In the genomic region with DNA sequence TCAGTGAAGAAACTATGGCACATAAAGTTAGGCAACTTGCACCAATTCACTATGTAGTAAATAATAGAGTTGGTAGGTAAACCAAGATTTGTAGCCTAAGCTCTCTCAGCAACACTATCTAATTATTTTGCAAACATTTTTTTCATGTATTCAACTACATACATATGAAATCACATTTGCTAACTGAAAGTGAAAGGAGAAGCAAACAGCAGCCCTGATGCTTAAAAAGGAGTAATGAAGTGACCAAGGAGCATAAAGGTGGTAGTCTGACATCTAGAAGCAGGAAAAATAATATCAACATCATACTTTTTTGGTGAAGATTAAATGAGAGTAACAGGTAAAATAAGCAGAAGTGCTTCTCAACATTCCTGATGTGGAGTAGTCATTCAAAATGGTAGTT, we compare ENCODE assay signal across 19 cellular contexts.
DNase-seq lines count a peak whose midpoint lies in the region; ATAC-seq and TF ChIP-seq lines count a peak whose summit lies in the region.
"Had no signal": no experiment of that assay in that cellular context is flagged by ENCODE, and none has a peak within 500 bp of the region (broad histone marks: within the 10 kb centered on the region; RNA-seq: fewer than 3 reads in every experiment).

No MANE protein-coding gene starts in this region.

- H3K36me3 ChIP-seq in KMS-11 (ENCODE audit: insufficient read depth) (no peaks in the 10 kb centered on the region), osteoblast (ENCODE audit: insufficient read depth, low read length) (no peaks in the 10 kb centered on the region)
- H3K36me3 ChIP-seq: BLaER1, brain microvascular endothelial cell, prostate gland, stomach had no signal

- no peak overlapping the region for H3K27ac Mint-ChIP-seq in activated CD8-positive, alpha-beta memory T cell treated with anti-CD3 and anti-CD28 coated beads, Interleukin-2, amount 10 ng/mL, durations not matched to agents 7 days and 5 days
- H3K27ac Mint-ChIP-seq: activated naive CD4-positive, alpha-beta T cell treated with anti-CD3 and anti-CD28 coated beads, Interleukin-2, amount 50 U/mL, for 24 hours had no signal

- TF ChIP-seq CTCF in KMS-11 (conservative IDR thresholded peaks at IDR 0.05; ENCODE audit: low read depth, low read length) = no peak
- no peak for TF ChIP-seq CTCF in fibroblast of villous mesenchyme (IDR thresholded peaks at IDR 0.05; ENCODE audit: insufficient read depth, low read depth, low read length)
- no peak for TF ChIP-seq CTCF in osteoblast (IDR thresholded peaks at IDR 0.05; ENCODE audit: extremely low read depth, low read depth, low read length)

- H3K27ac ChIP-seq in KMS-11 (no peak overlapping the region), osteoblast (ENCODE audit: low read depth, low read length) (no peak overlapping the region)
- H3K27ac ChIP-seq: BLaER1, brain microvascular endothelial cell, dorsolateral prefrontal cortex, prostate gland, stomach had no signal

- no peaks in the 10 kb centered on the region for H3K9me3 ChIP-seq in osteoblast (ENCODE audit: low read depth, low read length)
- H3K9me3 ChIP-seq: BLaER1, prostate gland, stomach had no signal

- H3K27me3 ChIP-seq in KMS-11 (ENCODE audit: insufficient read depth, low read depth) (no peaks in the 10 kb centered on the region), osteoblast (ENCODE audit: insufficient read depth, low read length) (no peaks in the 10 kb centered on the region)
- H3K27me3 ChIP-seq: BLaER1, brain microvascular endothelial cell, dorsolateral prefrontal cortex, stomach had no signal

- H3K9me3 Mint-ChIP-seq in activated CD8-positive, alpha-beta memory T cell treated with anti-CD3 and anti-CD28 coated beads, Interleukin-2, amount 10 ng/mL, durations not matched to agents 7 days and 5 days (ENCODE audit: low read depth) = peaks cover 2% of the 10 kb centered on the region
- H3K9me3 Mint-ChIP-seq: activated naive CD4-positive, alpha-beta T cell treated with anti-CD3 and anti-CD28 coated beads, Interleukin-2, amount 50 U/mL, for 24 hours had no signal

- H3K27me3 Mint-ChIP-seq in activated CD8-positive, alpha-beta memory T cell treated with anti-CD3 and anti-CD28 coated beads, Interleukin-2, amount 10 ng/mL, durations not matched to agents 7 days and 5 days = no peaks in the 10 kb centered on the region
- H3K27me3 Mint-ChIP-seq: activated naive CD4-positive, alpha-beta T cell treated with anti-CD3 and anti-CD28 coated beads, Interleukin-2, amount 50 U/mL, for 24 hours had no signal

- peak overlapping the region; percentile 26; the same call in 1 of the 2 replicates for H2AFZ ChIP-seq in KMS-11 (ENCODE audit: low read depth)
- H2AFZ ChIP-seq in osteoblast (ENCODE audit: low read length) = no peak overlapping the region

- peak overlapping the region; percentile 44 for H3K4me2 ChIP-seq in KMS-11
- no peak overlapping the region for H3K4me2 ChIP-seq in osteoblast (ENCODE audit: insufficient read depth, low read length)
- H3K4me2 ChIP-seq: BLaER1 had no signal

- DNase-seq in fibroblast of villous mesenchyme (ENCODE audit: low read depth) (peak; percentile 29), retina (no peak), osteoblast (ENCODE audit: insufficient read length, low spot score, missing footprints) (no peak)
- DNase-seq in activated CD8-positive, alpha-beta memory T cell treated with anti-CD3 and anti-CD28 coated beads, Interleukin-2, amount 10 ng/mL, durations not matched to agents 7 days and 5 days = no peak
- DNase-seq: activated CD4-positive, CD25-positive, alpha-beta regulatory T cell treated with anti-CD3 and anti-CD28 coated beads, Interleukin-2, amount 50 U/mL, for 72 hours; brain microvascular endothelial cell; DMS79 treated with DMSO at 0.1 percent for 48 hours; dorsolateral prefrontal cortex; HCEC 1CT; left ventricle myocardium superior; NCI-H1930; stomach had no signal

- ATAC-seq in GM18511 (IDR thresholded peaks at IDR 0.05; ENCODE audit: unreplicated experiment) (peak; percentile 56), GM21619 (IDR thresholded peaks at IDR 0.05; ENCODE audit: unreplicated experiment) (peak; percentile 60), GM19467 (IDR thresholded peaks at IDR 0.05; ENCODE audit: unreplicated experiment) (no peak)
- no peak for ATAC-seq in activated CD8-positive, alpha-beta memory T cell treated with anti-CD3 and anti-CD28 coated beads, Interleukin-2, amount 10 ng/mL, durations not matched to agents 7 days and 5 days
- ATAC-seq: left ventricle myocardium superior had no signal

- CTCF ChIA-PET in activated CD8-positive, alpha-beta memory T cell treated with anti-CD3 and anti-CD28 coated beads, Interleukin-2, amount 10 ng/mL, durations not matched to agents 7 days and 5 days (lab: Charles Lee) = no interaction called here

- H3K4me3 ChIP-seq in KMS-11 (IDR thresholded peaks at IDR 0.05; ENCODE audit: insufficient read depth, low read depth, low read length) (no peak overlapping the region), fibroblast of villous mesenchyme (ENCODE audit: low read depth, low read length) (no peak overlapping the region), osteoblast (ENCODE audit: insufficient read depth, low read length) (no peak overlapping the region)
- H3K4me3 ChIP-seq: BLaER1, dorsolateral prefrontal cortex, prostate gland, stomach had no signal

- H3K4me1 Mint-ChIP-seq in activated CD8-positive, alpha-beta memory T cell treated with anti-CD3 and anti-CD28 coated beads, Interleukin-2, amount 10 ng/mL, durations not matched to agents 7 days and 5 days = no peaks in the 10 kb centered on the region
- H3K4me1 Mint-ChIP-seq: activated naive CD4-positive, alpha-beta T cell treated with anti-CD3 and anti-CD28 coated beads, Interleukin-2, amount 50 U/mL, for 24 hours had no signal

- no peaks in the 10 kb centered on the region for H3K79me2 ChIP-seq in KMS-11 (ENCODE audit: insufficient read depth, low read depth)
- H3K79me2 ChIP-seq in osteoblast (ENCODE audit: insufficient read depth, low read length) = no peaks in the 10 kb centered on the region

- no peaks in the 10 kb centered on the region for H3K36me3 Mint-ChIP-seq in activated CD8-positive, alpha-beta memory T cell treated with anti-CD3 and anti-CD28 coated beads, Interleukin-2, amount 10 ng/mL, durations not matched to agents 7 days and 5 days
- H3K36me3 Mint-ChIP-seq: activated naive CD4-positive, alpha-beta T cell treated with anti-CD3 and anti-CD28 coated beads, Interleukin-2, amount 50 U/mL, for 24 hours had no signal

- no peak overlapping the region for H3K9ac ChIP-seq in KMS-11
- H3K9ac ChIP-seq: BLaER1 had no signal

- H3K4me1 ChIP-seq in KMS-11 (ENCODE audit: low read depth, poor library complexity, severe bottlenecking) (peaks cover 5% of the 10 kb centered on the region), osteoblast (ENCODE audit: insufficient read depth, low read length) (no peaks in the 10 kb centered on the region)
- H3K4me1 ChIP-seq: BLaER1, prostate gland, stomach had no signal

- no peak overlapping the region for H3K4me3 Mint-ChIP-seq in activated CD8-positive, alpha-beta memory T cell treated with anti-CD3 and anti-CD28 coated beads, Interleukin-2, amount 10 ng/mL, durations not matched to agents 7 days and 5 days
- H3K4me3 Mint-ChIP-seq: activated naive CD4-positive, alpha-beta T cell treated with anti-CD3 and anti-CD28 coated beads, Interleukin-2, amount 50 U/mL, for 24 hours had no signal

- H4K20me1 ChIP-seq in KMS-11 (ENCODE audit: insufficient read depth) = no peaks in the 10 kb centered on the region
- no peaks in the 10 kb centered on the region for H4K20me1 ChIP-seq in osteoblast (ENCODE audit: insufficient read depth, low read length)
- H4K20me1 ChIP-seq: BLaER1 had no signal

Comparison
In these comparisons a context has a peak if more than half of its experiments do, and no peak if none do; other contexts are left out.
1. ATAC-seq: peak in GM18511 (single experiment) and GM21619 (single experiment); none in activated CD8-positive, alpha-beta memory T cell treated with anti-CD3 and anti-CD28 coated beads, Interleukin-2, amount 10 ng/mL, durations not matched to agents 7 days and 5 days (single experiment) and GM19467 (single experiment).